Comparison of ENCODE assay signal across 7 cellular contexts in the genomic region with DNA sequence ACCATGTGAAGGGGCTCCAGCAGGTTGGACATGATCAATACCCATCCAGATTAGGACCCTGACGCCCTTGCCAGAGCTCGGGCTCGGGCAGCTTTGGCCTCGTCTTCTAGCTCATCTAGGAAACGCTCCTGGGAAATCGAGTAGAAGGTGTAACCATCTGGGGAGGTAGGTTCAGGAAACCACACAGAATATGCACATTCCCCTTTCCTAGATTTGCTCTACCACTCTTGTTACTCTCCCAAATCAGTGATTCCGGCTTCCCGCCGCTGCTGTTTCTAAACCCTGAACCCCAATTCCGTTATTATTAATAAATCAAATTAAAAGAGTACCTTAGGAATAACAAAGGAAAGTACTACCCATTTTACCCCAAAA. TPM values are rescaled to one million over a fixed set of nuclear protein-coding genes. Genes with fewer than 3 reads are reported as not detected.
DNase-seq lines count a peak whose midpoint lies in the region; ATAC-seq, FAIRE-seq and TF ChIP-seq lines count a peak whose summit lies in the region.

No MANE protein-coding gene starts in this region.

- RAD21 ChIA-PET in HCT116 (lab: Charles Lee; ENCODE audit: low non-redundant PET in 1 of 2, low total read pairs in 2 of 2, uncharacterized antibody in 2 of 2, unreplicated experiment in 2 of 2): interaction anchor here in 1 of 2 experiments (0.6 kb wide), 1 partner anchor 48 kb away, joined by 8 read pairs; no protein-coding TSS in a partner anchor

- 4 to 14% (median 9%) methylated on average over 10 of the region's 10 CpGs for WGBS in small intestine, 3 donors

- POLR2A ChIA-PET in HCT116 (lab: Charles Lee): interaction anchor here (1.0 kb wide), 1 partner anchor 26 kb away, joined by 3 read pairs; a partner anchor contains a TSS
- POLR2A ChIA-PET in activated CD4-positive, alpha-beta memory T cell treated with anti-CD3 and anti-CD28 coated beads for 36 hours (lab: Charles Lee): interaction anchor here (1.0 to 1.8 kb wide), 4 partner anchors 24 to 518 kb away, joined by 3 to 7 read pairs (median 4); a partner anchor contains a TSS

- no peak for TF ChIP-seq RAD21 in HCT116 (IDR thresholded peaks at IDR 0.05; ENCODE audit: low read depth)

- H2AFZ ChIP-seq in HCT116 (ENCODE audit: low read depth, low read length, poor library complexity, severe bottlenecking): peak overlapping the region; percentile 52

- peaks cover 18% of the 10 kb centered on the region for H3K4me1 Mint-ChIP-seq in activated CD4-positive, alpha-beta memory T cell treated with anti-CD3 and anti-CD28 coated beads for 36 hours (ENCODE audit: low read depth)

- H3K4me1 ChIP-seq in HCT116 (ENCODE audit: control insufficient read depth in 1 of 2, insufficient read depth in 2 of 2, low read length in 2 of 2) (peaks cover 4 to 9% of the 10 kb centered on the region in 2 experiments; a peak in 2 of 4 replicates), small intestine (ENCODE audit: control insufficient read depth in 2 of 2, insufficient read depth in 1 of 2, low read depth in 1 of 2, low read length in 1 of 2) (peaks cover 2 to 3% of the 10 kb centered on the region in 2 donors)

- H4K20me1 ChIP-seq in HCT116 (ENCODE audit: insufficient read depth): no peaks in the 10 kb centered on the region

- no peak for FAIRE-seq in small intestine (lab: Jason Lieb, UNC)

- no peaks in the 10 kb centered on the region for H3K9me2 ChIP-seq in HCT116 (ENCODE audit: insufficient read depth)

- intact Hi-C loops in HCT116 (cut with micrococcal nuclease): no loop called here
- intact Hi-C loops in activated CD4-positive, alpha-beta memory T cell treated with anti-CD3 and anti-CD28 coated beads for 36 hours (cut with micrococcal nuclease): no loop called here

- peak overlapping the region; percentile 83 for H3K9ac ChIP-seq in HCT116 (ENCODE audit: low read length)

- TF ChIP-seq POLR2A in HCT116 (IDR thresholded peaks at IDR 0.05; ENCODE audit: borderline replicate concordance, extremely low read depth, insufficient read depth, insufficient read length): no peak

- DNase-seq in HCT116 (ENCODE audit: low read depth, low spot score): no peak
- no peak for DNase-seq in activated CD4-positive, alpha-beta memory T cell treated with anti-CD3 and anti-CD28 coated beads for 36 hours
- no peak for DNase-seq in small intestine
- no peak for DNase-seq in AG08395 (ENCODE audit: low spot score)
- DNase-seq in NCI-H2227 (lab: John Stamatoyannopoulos, UW; ENCODE audit: unreplicated experiment): no peak
- no peak for DNase-seq in hippocampal formation (lab: John Stamatoyannopoulos, UW)

- peak overlapping the region; percentile 85 for H3K4me2 ChIP-seq in HCT116 (ENCODE audit: low read length)

- H3K27me3 ChIP-seq in HCT116 (ENCODE audit: insufficient read depth, low read length) (no peaks in the 10 kb centered on the region), small intestine (ENCODE audit: control insufficient read depth in 2 of 2, insufficient read depth in 2 of 2, low read length in 2 of 2) (no peaks in the 10 kb centered on the region)

- H3K36me3 ChIP-seq in HCT116 (ENCODE audit: control insufficient read depth in 1 of 2, insufficient read depth in 2 of 2, low read length in 2 of 2): no peaks in the 10 kb centered on the region
- H3K36me3 ChIP-seq in small intestine (ENCODE audit: control insufficient read depth in 2 of 2, insufficient read depth in 2 of 2, low read length in 2 of 2): no peaks in the 10 kb centered on the region

- H3K27ac ChIP-seq in HCT116 (ENCODE audit: low read depth, low read length) (peak overlapping the region; percentile 26), small intestine (ENCODE audit: low read depth in 1 of 2, low read length in 1 of 2) (peak overlapping the region; percentile 87 to 92)

- no peak for ATAC-seq in HCT116

- peak overlapping the region; percentile 90 for H3K4me3 Mint-ChIP-seq in activated CD4-positive, alpha-beta memory T cell treated with anti-CD3 and anti-CD28 coated beads for 36 hours

- H3K9me3 ChIP-seq in HCT116 (ENCODE audit: control insufficient read depth in 1 of 2, insufficient read depth in 1 of 2, low read depth in 1 of 2, low read length in 2 of 2) (no peaks in the 10 kb centered on the region), small intestine (ENCODE audit: control insufficient read depth, low read depth) (no peaks in the 10 kb centered on the region)

- H3K4me3 ChIP-seq in HCT116 (replicated peaks in 1 of 2; ENCODE audit: low read depth in 1 of 2, low read length in 2 of 2) (peak overlapping the region; percentile 83 to 88), iPS-11a (ENCODE audit: low read depth, low read length) (peak overlapping the region; percentile 98), small intestine (ENCODE audit: low read depth in 1 of 2, low read length in 2 of 2) (peak overlapping the region; percentile 81 to 94)

- peaks cover 8% of the 10 kb centered on the region; the same call in 1 of the 2 replicates for H3K79me2 ChIP-seq in HCT116 (ENCODE audit: insufficient read depth, low read length)

- no peak for TF ChIP-seq CTCF in HCT116 (IDR thresholded peaks at IDR 0.05 in 2 of 3, conservative IDR thresholded peaks at IDR 0.05 in 1 of 3; ENCODE audit: borderline replicate concordance in 1 of 3, insufficient read depth in 1 of 3, low read depth in 2 of 3, low read length in 2 of 3)

- no peaks in the 10 kb centered on the region for H3K27me3 Mint-ChIP-seq in activated CD4-positive, alpha-beta memory T cell treated with anti-CD3 and anti-CD28 coated beads for 36 hours

- H3K9me3 Mint-ChIP-seq in activated CD4-positive, alpha-beta memory T cell treated with anti-CD3 and anti-CD28 coated beads for 36 hours: no peaks in the 10 kb centered on the region

- peaks cover 4% of the 10 kb centered on the region for H3K36me3 Mint-ChIP-seq in activated CD4-positive, alpha-beta memory T cell treated with anti-CD3 and anti-CD28 coated beads for 36 hours

- BruUV-seq in HCT116 (replicated peaks; lab: Mats Ljungman, UMichigan): no TSS peak

- CTCF ChIA-PET in HCT116 (lab: Charles Lee): interaction anchor here (0.8 to 1.5 kb wide), 4 partner anchors 20 to 220 kb away, joined by 3 to 8 read pairs (median 4); a partner anchor contains a TSS
- CTCF ChIA-PET in activated CD4-positive, alpha-beta memory T cell treated with anti-CD3 and anti-CD28 coated beads for 36 hours (lab: Charles Lee): interaction anchor here (0.6 to 1.4 kb wide), 6 partner anchors 20 to 780 kb away, joined by 3 to 5 read pairs (median 4); a partner anchor contains a TSS

- no peak overlapping the region for H3K27ac Mint-ChIP-seq in activated CD4-positive, alpha-beta memory T cell treated with anti-CD3 and anti-CD28 coated beads for 36 hours

TF ChIP-seq in HCT116, 20 proteins besides CTCF, POLR2A, EP300 and RAD21 (continues in another document):
- TF ChIP-seq POLR2AphosphoS5 (IDR thresholded peaks at IDR 0.05; ENCODE audit: low read depth, low read length): no peak
- TF ChIP-seq, protein P1, sequence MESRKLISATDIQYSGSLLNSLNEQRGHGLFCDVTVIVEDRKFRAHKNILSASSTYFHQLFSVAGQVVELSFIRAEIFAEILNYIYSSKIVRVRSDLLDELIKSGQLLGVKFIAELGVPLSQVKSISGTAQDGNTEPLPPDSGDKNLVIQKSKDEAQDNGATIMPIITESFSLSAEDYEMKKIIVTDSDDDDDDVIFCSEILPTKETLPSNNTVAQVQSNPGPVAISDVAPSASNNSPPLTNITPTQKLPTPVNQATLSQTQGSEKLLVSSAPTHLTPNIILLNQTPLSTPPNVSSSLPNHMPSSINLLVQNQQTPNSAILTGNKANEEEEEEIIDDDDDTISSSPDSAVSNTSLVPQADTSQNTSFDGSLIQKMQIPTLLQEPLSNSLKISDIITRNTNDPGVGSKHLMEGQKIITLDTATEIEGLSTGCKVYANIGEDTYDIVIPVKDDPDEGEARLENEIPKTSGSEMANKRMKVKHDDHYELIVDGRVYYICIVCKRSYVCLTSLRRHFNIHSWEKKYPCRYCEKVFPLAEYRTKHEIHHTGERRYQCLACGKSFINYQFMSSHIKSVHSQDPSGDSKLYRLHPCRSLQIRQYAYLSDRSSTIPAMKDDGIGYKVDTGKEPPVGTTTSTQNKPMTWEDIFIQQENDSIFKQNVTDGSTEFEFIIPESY (IDR thresholded peaks at IDR 0.05; ENCODE audit: extremely low read depth, insufficient replicate concordance, low read length): no peak
- TF ChIP-seq, protein P2, sequence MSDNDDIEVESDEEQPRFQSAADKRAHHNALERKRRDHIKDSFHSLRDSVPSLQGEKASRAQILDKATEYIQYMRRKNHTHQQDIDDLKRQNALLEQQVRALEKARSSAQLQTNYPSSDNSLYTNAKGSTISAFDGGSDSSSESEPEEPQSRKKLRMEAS (IDR thresholded peaks at IDR 0.05): no peak
- no peak for TF ChIP-seq SIN3A (IDR thresholded peaks at IDR 0.05; ENCODE audit: low read depth)

RNA-seq across cellular contexts. Expression of a gene that starts 0.5 kb away (rescaled TPM):
- total RNA-seq in HCT116 (2021; ENCODE audit: unreplicated experiment): 37.1 TPM
- 41.4 and 44.5 TPM in 2 replicates for polyA plus RNA-seq in HCT116 (2012)
- 10 to 100 TPM; 31.8 to 36.6 TPM for total RNA-seq in activated CD4-positive, alpha-beta memory T cell treated with anti-CD3 and anti-CD28 coated beads for 36 hours
- 100 to 1,000 TPM; 277 to 317 (median 315) TPM for polyA plus RNA-seq in small intestine

RNA-seq across cellular contexts. Expression of a gene that starts 0.7 kb away (rescaled TPM):
- not detected for total RNA-seq in HCT116 (2021; ENCODE audit: unreplicated experiment)
- 0.34 and 0.43 TPM in 2 replicates for polyA plus RNA-seq in HCT116 (2012)
- total RNA-seq in activated CD4-positive, alpha-beta memory T cell treated with anti-CD3 and anti-CD28 coated beads for 36 hours: not detected
- under 1 TPM in 1 of 3 donors, not detected in 2; 0.52 TPM for polyA plus RNA-seq in small intestine

RNA-seq across cellular contexts. Expression of a gene that starts 17.6 kb away (rescaled TPM):
- 4.5 TPM for total RNA-seq in HCT116 (2021; ENCODE audit: unreplicated experiment)
- 2.5 and 2.7 TPM in 2 replicates for polyA plus RNA-seq in HCT116 (2012)
- total RNA-seq in activated CD4-positive, alpha-beta memory T cell treated with anti-CD3 and anti-CD28 coated beads for 36 hours: under 1 TPM; 0.10 to 0.15 TPM
- polyA plus RNA-seq in small intestine: 1 to 10 TPM in 2 of 3 donors, under 1 TPM in 1; 0.67 to 1.6 (median 1.4) TPM

RNA-seq across cellular contexts. Expression of a gene that starts 24.7 kb away (rescaled TPM):
- total RNA-seq in HCT116 (2021; ENCODE audit: unreplicated experiment): 57.0 TPM
- polyA plus RNA-seq in HCT116 (2012): 59.3 and 61.8 TPM in 2 replicates
- 10 to 100 TPM; 57.5 to 58.6 TPM for total RNA-seq in activated CD4-positive, alpha-beta memory T cell treated with anti-CD3 and anti-CD28 coated beads for 36 hours
- 100 to 1,000 TPM in 2 of 3 donors, 10 to 100 TPM in 1; 85.7 to 117 (median 102) TPM for polyA plus RNA-seq in small intestine

RNA-seq across cellular contexts. Expression of a gene that starts 26.1 kb away (rescaled TPM):
- 84.3 TPM for total RNA-seq in HCT116 (2021; ENCODE audit: unreplicated experiment)
- polyA plus RNA-seq in HCT116 (2012): 71.5 and 73.5 TPM in 2 replicates
- 10 to 100 TPM; 72.7 to 77.4 TPM for total RNA-seq in activated CD4-positive, alpha-beta memory T cell treated with anti-CD3 and anti-CD28 coated beads for 36 hours
- 10 to 100 TPM; 73.5 to 96.8 (median 82.3) TPM for polyA plus RNA-seq in small intestine
